In genomic region chr10:44827431-44828006, GRCh38 we compare ENCODE assay signal across 1 cellular context.
TF ChIP-seq lines count a peak whose summit lies in the region.

No MANE protein-coding gene starts in this region.

TF ChIP-seq in GM23338, 12 proteins besides CTCF, POLR2A, EP300 and RAD21 (continued from another document):
- no peak for TF ChIP-seq ZNF462 (CRISPR knock-in tag; IDR thresholded peaks at IDR 0.05)
- TF ChIP-seq ZNF331 (CRISPR knock-in tag; IDR thresholded peaks at IDR 0.05; ENCODE audit: low read depth) = no peak
- TF ChIP-seq EZH2 (IDR thresholded peaks at IDR 0.05; ENCODE audit: low read depth, unreplicated experiment) = no peak
- TF ChIP-seq NANOG (IDR thresholded peaks at IDR 0.05; ENCODE audit: borderline replicate concordance) = no peak
- TF ChIP-seq REST (IDR thresholded peaks at IDR 0.05; ENCODE audit: unreplicated experiment) = no peak
- TF ChIP-seq STAT1 (IDR thresholded peaks at IDR 0.05; ENCODE audit: unreplicated experiment) = no peak
- no peak for TF ChIP-seq POLR2AphosphoS5 (IDR thresholded peaks at IDR 0.05; ENCODE audit: low read depth)
- TF ChIP-seq CREB1 (CRISPR knock-in tag; IDR thresholded peaks at IDR 0.05; ENCODE audit: low read depth) = no peak
- no peak for TF ChIP-seq ETS1 (IDR thresholded peaks at IDR 0.05)
- TF ChIP-seq JUNB (IDR thresholded peaks at IDR 0.05; ENCODE audit: unreplicated experiment) = no peak
- TF ChIP-seq ZNF114 (CRISPR knock-in tag; IDR thresholded peaks at IDR 0.05) = no peak
